In genomic region chr1:197146108-197147095, GRCh38 we compare ENCODE assay signal across 1 cellular context.
TF ChIP-seq lines count a peak whose summit lies in the region.

Gene ASPM, minus strand, starts transcription at chr1:197146669. Its CDS starts 232 bp downstream, at chr1:197146437.

TF ChIP-seq in HepG2, 621 proteins besides CTCF, POLR2A, EP300 and RAD21 (continued from another document and continues in another):
- TF ChIP-seq DMTF1 (CRISPR knock-in tag; IDR thresholded peaks at IDR 0.05) (no peak), ZNF264 (CRISPR knock-in tag; IDR thresholded peaks at IDR 0.05) (peak; percentile 62; the same call in 1 of the 2 replicates), ZSCAN9 (CRISPR knock-in tag; IDR thresholded peaks at IDR 0.05; ENCODE audit: borderline replicate concordance) (peak; percentile 14; the same call in 1 of the 2 replicates), ZNF121 (CRISPR knock-in tag; IDR thresholded peaks at IDR 0.05) (no peak), USF2 (IDR thresholded peaks at IDR 0.05; ENCODE audit: low read depth, low read length) (peak; percentile 41; the same call in 1 of the 2 replicates), USF2 (CRISPR knock-in tag; IDR thresholded peaks at IDR 0.05; ENCODE audit: borderline replicate concordance) (no peak), ZNF335 (CRISPR knock-in tag; IDR thresholded peaks at IDR 0.05) (no peak), ZFP37 (CRISPR knock-in tag; IDR thresholded peaks at IDR 0.05; ENCODE audit: borderline replicate concordance) (no peak), ZNF567 (CRISPR knock-in tag; IDR thresholded peaks at IDR 0.05; ENCODE audit: borderline replicate concordance) (no peak), ZNF687 (CRISPR knock-in tag; IDR thresholded peaks at IDR 0.05) (peak; percentile 66), NR2F2 (IDR thresholded peaks at IDR 0.05; ENCODE audit: borderline replicate concordance, low read depth) (no peak), GZF1 (CRISPR knock-in tag; IDR thresholded peaks at IDR 0.05) (no peak), ZNF274 (CRISPR knock-in tag; IDR thresholded peaks at IDR 0.05) (no peak), DNMT1 (CRISPR knock-in tag; IDR thresholded peaks at IDR 0.05) (no peak), ZBTB39 (CRISPR knock-in tag; IDR thresholded peaks at IDR 0.05) (no peak), ELF1 (CRISPR knock-in tag; IDR thresholded peaks at IDR 0.05) (0 out of 2 replicates have a peak, but pooled peaks have one; percentile 30), ZBTB2 (CRISPR knock-in tag; IDR thresholded peaks at IDR 0.05; ENCODE audit: low read depth) (peak; percentile 82; the same call in 1 of the 2 replicates), SNAPC2 (CRISPR knock-in tag; IDR thresholded peaks at IDR 0.05) (peak; percentile 78; the same call in 1 of the 2 replicates), KLF16 (CRISPR knock-in tag; IDR thresholded peaks at IDR 0.05) (peak in 1 of 2 experiments; percentile 67; a peak in 1 of 4 replicates), ZNF44 (CRISPR knock-in tag; IDR thresholded peaks at IDR 0.05) (no peak), ZNF33A (CRISPR knock-in tag; IDR thresholded peaks at IDR 0.05; ENCODE audit: borderline replicate concordance) (no peak), REST (IDR thresholded peaks at IDR 0.05; ENCODE audit: borderline replicate concordance in 1 of 2, low read depth in 1 of 2, low read length in 2 of 2) (no peak), ZNF747 (CRISPR knock-in tag; IDR thresholded peaks at IDR 0.05; ENCODE audit: borderline replicate concordance) (no peak), ZIK1 (CRISPR knock-in tag; IDR thresholded peaks at IDR 0.05; ENCODE audit: borderline replicate concordance, low read depth) (no peak), DMAP1 (CRISPR knock-in tag; IDR thresholded peaks at IDR 0.05) (peak; percentile 78; the same call in 1 of the 2 replicates), THAP11 (CRISPR knock-in tag; IDR thresholded peaks at IDR 0.05) (no peak), POLR2AphosphoS2 (IDR thresholded peaks at IDR 0.05; ENCODE audit: low read depth, low read length) (no peak), ATF7-NPFF (CRISPR knock-in tag; IDR thresholded peaks at IDR 0.05; ENCODE audit: low read depth) (peak; percentile 80), ZNF619 (CRISPR knock-in tag; IDR thresholded peaks at IDR 0.05) (no peak), GATAD1 (CRISPR knock-in tag; IDR thresholded peaks at IDR 0.05) (peak; percentile 74), DNMT3B (CRISPR knock-in tag; conservative IDR thresholded peaks at IDR 0.05) (no peak), CENPX (CRISPR knock-in tag; IDR thresholded peaks at IDR 0.05) (no peak)
- TF ChIP-seq, protein P1, sequence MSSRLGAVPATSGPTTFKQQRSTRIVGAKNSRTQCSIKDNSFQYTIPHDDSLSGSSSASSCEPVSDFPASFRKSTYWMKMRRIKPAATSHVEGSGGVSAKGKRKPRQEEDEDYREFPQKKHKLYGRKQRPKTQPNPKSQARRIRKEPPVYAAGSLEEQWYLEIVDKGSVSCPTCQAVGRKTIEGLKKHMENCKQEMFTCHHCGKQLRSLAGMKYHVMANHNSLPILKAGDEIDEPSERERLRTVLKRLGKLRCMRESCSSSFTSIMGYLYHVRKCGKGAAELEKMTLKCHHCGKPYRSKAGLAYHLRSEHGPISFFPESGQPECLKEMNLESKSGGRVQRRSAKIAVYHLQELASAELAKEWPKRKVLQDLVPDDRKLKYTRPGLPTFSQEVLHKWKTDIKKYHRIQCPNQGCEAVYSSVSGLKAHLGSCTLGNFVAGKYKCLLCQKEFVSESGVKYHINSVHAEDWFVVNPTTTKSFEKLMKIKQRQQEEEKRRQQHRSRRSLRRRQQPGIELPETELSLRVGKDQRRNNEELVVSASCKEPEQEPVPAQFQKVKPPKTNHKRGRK (CRISPR knock-in tag; IDR thresholded peaks at IDR 0.05) = no peak
- TF ChIP-seq, protein P2, sequence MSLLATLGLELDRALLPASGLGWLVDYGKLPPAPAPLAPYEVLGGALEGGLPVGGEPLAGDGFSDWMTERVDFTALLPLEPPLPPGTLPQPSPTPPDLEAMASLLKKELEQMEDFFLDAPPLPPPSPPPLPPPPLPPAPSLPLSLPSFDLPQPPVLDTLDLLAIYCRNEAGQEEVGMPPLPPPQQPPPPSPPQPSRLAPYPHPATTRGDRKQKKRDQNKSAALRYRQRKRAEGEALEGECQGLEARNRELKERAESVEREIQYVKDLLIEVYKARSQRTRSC (CRISPR knock-in tag; IDR thresholded peaks at IDR 0.05; ENCODE audit: low read depth) = no peak
- TF ChIP-seq, protein P3, sequence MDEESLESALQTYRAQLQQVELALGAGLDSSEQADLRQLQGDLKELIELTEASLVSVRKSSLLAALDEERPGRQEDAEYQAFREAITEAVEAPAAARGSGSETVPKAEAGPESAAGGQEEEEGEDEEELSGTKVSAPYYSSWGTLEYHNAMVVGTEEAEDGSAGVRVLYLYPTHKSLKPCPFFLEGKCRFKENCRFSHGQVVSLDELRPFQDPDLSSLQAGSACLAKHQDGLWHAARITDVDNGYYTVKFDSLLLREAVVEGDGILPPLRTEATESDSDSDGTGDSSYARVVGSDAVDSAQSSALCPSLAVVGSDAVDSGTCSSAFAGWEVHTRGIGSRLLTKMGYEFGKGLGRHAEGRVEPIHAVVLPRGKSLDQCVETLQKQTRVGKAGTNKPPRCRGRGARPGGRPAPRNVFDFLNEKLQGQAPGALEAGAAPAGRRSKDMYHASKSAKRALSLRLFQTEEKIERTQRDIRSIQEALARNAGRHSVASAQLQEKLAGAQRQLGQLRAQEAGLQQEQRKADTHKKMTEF (CRISPR knock-in tag; IDR thresholded peaks at IDR 0.05) = 0 out of 2 replicates have a peak, but pooled peaks have one; percentile 30
